ENCODE assay signal across 8 cellular contexts in genomic region chr12:57213068-57213715, GRCh38. TPM values are rescaled to one million over a fixed set of nuclear protein-coding genes. Genes with fewer than 3 reads are reported as not detected.
DNase-seq lines count a peak whose midpoint lies in the region; ATAC-seq and TF ChIP-seq lines count a peak whose summit lies in the region.

No MANE protein-coding gene starts in this region.

- peak overlapping the region; percentile 13 for H3K4me3 Mint-ChIP-seq in T-helper 1 cell treated with Interleukin-12 subunit alpha and Interleukin-12 subunit beta and Interleukin-4 antibody, amounts not matched to agents 30 μg/mL and 1 μg/mL, for 36 hours
- H3K4me3 Mint-ChIP-seq in activated naive CD8-positive, alpha-beta T cell treated with anti-CD3 and anti-CD28 coated beads, Interleukin-2, amount 50 U/mL, for 24 hours, result no peak overlapping the region

- H3K27me3 Mint-ChIP-seq in T-helper 1 cell treated with Interleukin-12 subunit alpha and Interleukin-12 subunit beta and Interleukin-4 antibody, amounts not matched to agents 30 μg/mL and 1 μg/mL, for 36 hours (ENCODE audit: low read depth), result peaks cover 41% of the 10 kb centered on the region
- H3K27me3 Mint-ChIP-seq in activated naive CD8-positive, alpha-beta T cell treated with anti-CD3 and anti-CD28 coated beads, Interleukin-2, amount 50 U/mL, for 24 hours, result peaks cover 39% of the 10 kb centered on the region

- DNase-seq in BE2C, result peak; percentile 84
- peak; percentile 77 for DNase-seq in NCI-H1436 (lab: John Stamatoyannopoulos, UW)
- DNase-seq in activated naive CD8-positive, alpha-beta T cell treated with anti-CD3 and anti-CD28 coated beads, Interleukin-2, amount 50 U/mL, for 24 hours, result peak; percentile 87
- DNase-seq in cardiac muscle cell (ENCODE audit: low read depth in 1 of 2, low spot score in 1 of 2), result peak; percentile 82 to 89
- peak; percentile 39 for DNase-seq in pulmonary artery endothelial cell (ENCODE audit: low read depth, low spot score)

- H3K36me3 Mint-ChIP-seq in T-helper 1 cell treated with Interleukin-12 subunit alpha and Interleukin-12 subunit beta and Interleukin-4 antibody, amounts not matched to agents 30 μg/mL and 1 μg/mL, for 36 hours (ENCODE audit: low read depth), result no peaks in the 10 kb centered on the region
- no peaks in the 10 kb centered on the region for H3K36me3 Mint-ChIP-seq in activated naive CD8-positive, alpha-beta T cell treated with anti-CD3 and anti-CD28 coated beads, Interleukin-2, amount 50 U/mL, for 24 hours (ENCODE audit: low read depth)

- H3K9me3 ChIP-seq in BE2C, result no peaks in the 10 kb centered on the region
- H3K9me3 ChIP-seq in cardiac muscle cell (ENCODE audit: low read depth), result no peaks in the 10 kb centered on the region

- H3K36me3 ChIP-seq in BE2C, result no peaks in the 10 kb centered on the region
- H3K36me3 ChIP-seq in cardiac muscle cell, result peaks cover 12% of the 10 kb centered on the region

- H3K27me3 ChIP-seq in BE2C, result peaks cover 48% of the 10 kb centered on the region
- H3K27me3 ChIP-seq in cardiac muscle cell, result peaks cover 46% of the 10 kb centered on the region

- no peak overlapping the region for H3K4me3 ChIP-seq in BE2C (ENCODE audit: low read depth, low read length)
- H3K4me3 ChIP-seq in cardiac muscle cell, result no peak overlapping the region

- H3K4me1 ChIP-seq in BE2C (no peaks in the 10 kb centered on the region; the same call in 1 of the 2 replicates), cardiac muscle cell (ENCODE audit: low read depth) (no peaks in the 10 kb centered on the region)

- no peaks in the 10 kb centered on the region for H3K9me3 Mint-ChIP-seq in T-helper 1 cell treated with Interleukin-12 subunit alpha and Interleukin-12 subunit beta and Interleukin-4 antibody, amounts not matched to agents 30 μg/mL and 1 μg/mL, for 36 hours
- no peaks in the 10 kb centered on the region for H3K9me3 Mint-ChIP-seq in activated naive CD8-positive, alpha-beta T cell treated with anti-CD3 and anti-CD28 coated beads, Interleukin-2, amount 50 U/mL, for 24 hours

- ATAC-seq in GM21576 (IDR thresholded peaks at IDR 0.05; ENCODE audit: unreplicated experiment) (peak; percentile 49), HG03457 (IDR thresholded peaks at IDR 0.05; ENCODE audit: unreplicated experiment) (no peak)
- peak; percentile 58 for ATAC-seq in activated naive CD8-positive, alpha-beta T cell treated with anti-CD3 and anti-CD28 coated beads, Interleukin-2, amount 50 U/mL, for 24 hours

- H3K27ac Mint-ChIP-seq in T-helper 1 cell treated with Interleukin-12 subunit alpha and Interleukin-12 subunit beta and Interleukin-4 antibody, amounts not matched to agents 30 μg/mL and 1 μg/mL, for 36 hours, result peak overlapping the region; percentile 43
- H3K27ac Mint-ChIP-seq in activated naive CD8-positive, alpha-beta T cell treated with anti-CD3 and anti-CD28 coated beads, Interleukin-2, amount 50 U/mL, for 24 hours, result no peak overlapping the region

- peak; percentile 90 for TF ChIP-seq CTCF in BE2C (IDR thresholded peaks at IDR 0.05; ENCODE audit: low read depth, low read length)
- peak; percentile 96 for TF ChIP-seq CTCF in cardiac muscle cell (IDR thresholded peaks at IDR 0.05; ENCODE audit: low read depth, low read length)

- no peak overlapping the region for H3K27ac ChIP-seq in cardiac muscle cell

- peaks cover 27% of the 10 kb centered on the region for H3K4me1 Mint-ChIP-seq in T-helper 1 cell treated with Interleukin-12 subunit alpha and Interleukin-12 subunit beta and Interleukin-4 antibody, amounts not matched to agents 30 μg/mL and 1 μg/mL, for 36 hours (ENCODE audit: low read depth)
- peaks cover 29% of the 10 kb centered on the region for H3K4me1 Mint-ChIP-seq in activated naive CD8-positive, alpha-beta T cell treated with anti-CD3 and anti-CD28 coated beads, Interleukin-2, amount 50 U/mL, for 24 hours

RNA-seq across cellular contexts. Expression of gene NXPH4, which starts 3.4 kb away (rescaled TPM):
- 47.6 TPM for polyA plus RNA-seq in BE2C (2012; ENCODE audit: insufficient read depth, insufficient read length, low read depth)
- total RNA-seq in cardiac muscle cell (0.80 and 1.1 TPM in 2 replicates), pulmonary artery endothelial cell (0.13 and 0.28 TPM in 2 replicates)
- polyA plus RNA-seq in cardiac muscle cell, result 0.27 and 0.61 TPM in 2 replicates

RNA-seq across cellular contexts. Expression of gene SHMT2, which starts 16.3 kb away (rescaled TPM):
- polyA plus RNA-seq in BE2C (2012; ENCODE audit: insufficient read depth, insufficient read length, low read depth), result 1,102 TPM
- total RNA-seq in cardiac muscle cell (94.0 and 110 TPM in 2 replicates), pulmonary artery endothelial cell (247 and 270 TPM in 2 replicates)
- polyA plus RNA-seq in cardiac muscle cell, result 59.9 and 64.7 TPM in 2 replicates

RNA-seq across cellular contexts. Expression of gene STAC3, which starts 37.8 kb away (rescaled TPM):
- polyA plus RNA-seq in BE2C (2012; ENCODE audit: insufficient read depth, insufficient read length, low read depth), result 7.5 TPM
- total RNA-seq in cardiac muscle cell (15.3 and 28.4 TPM in 2 replicates), pulmonary artery endothelial cell (0.07 and 0.13 TPM in 2 replicates)
- polyA plus RNA-seq in cardiac muscle cell, result 5.4 and 6.6 TPM in 2 replicates

Comparison
In these comparisons a context has a peak if more than half of its experiments do, and no peak if none do; other contexts are left out.
1. RNA of gene STAC3, which starts 37.8 kb away (total RNA-seq): 15.3 to 28.4 TPM in cardiac muscle cell; 0.07 to 0.13 TPM in pulmonary artery endothelial cell; every median in the first group is over 10 times any median in the second.
2. Peak in every context shown above with its lines, with median percentiles within 50 percentile points of each other: DNase-seq.